11 cellular contexts compared by ENCODE assay signal in genomic region chr17:69060835-69061234, GRCh38. TPM values are rescaled to one million over a fixed set of nuclear protein-coding genes. Genes with fewer than 3 reads are reported as not detected.
DNase-seq lines count a peak whose midpoint lies in the region; ATAC-seq and TF ChIP-seq lines count a peak whose summit lies in the region.
"Had no signal": no experiment of that assay in that cellular context is flagged by ENCODE, and none has a peak within 500 bp of the region (broad histone marks: within the 10 kb centered on the region; RNA-seq: fewer than 3 reads in every experiment).

Gene ABCA9 (minus strand): TSS chr17:69060927. CDS start chr17:69051126, 9,801 bp downstream.

- H3K4me3 Mint-ChIP-seq in CD14-positive monocyte = no peak within 1 kb of the TSS

- TF ChIP-seq CTCF in AG09309 (IDR thresholded peaks at IDR 0.05; ENCODE audit: control insufficient read depth, insufficient read depth, low read depth, low read length, missing control alignments) (no peak), gastroesophageal sphincter (IDR thresholded peaks at IDR 0.05) (no peak), psoas muscle (IDR thresholded peaks at IDR 0.05) (no peak), CD14-positive monocyte (IDR thresholded peaks at IDR 0.05) (no peak)

- peaks cover 0 to 7% of the 10 kb centered on the region in 2 donors for H3K36me3 ChIP-seq in gastroesophageal sphincter
- H3K36me3 ChIP-seq in psoas muscle (ENCODE audit: insufficient read depth in 1 of 2, low read depth in 1 of 2) = no peaks in the 10 kb centered on the region

- no peak for TF ChIP-seq POLR2A in gastroesophageal sphincter (IDR thresholded peaks at IDR 0.05)

- peaks cover 0 to 3% of the 10 kb centered on the region in 2 donors for H3K36me3 Mint-ChIP-seq in CD14-positive monocyte

- peaks cover 42% of the 10 kb centered on the region for H3K4me1 Mint-ChIP-seq in CD14-positive monocyte

- ATAC-seq in gastroesophageal sphincter (peak; percentile 89), psoas muscle (peak; percentile 44 to 72 (median 54))

- no peak for TF ChIP-seq EP300 in gastroesophageal sphincter (IDR thresholded peaks at IDR 0.05)

- peaks cover 0 to 15% (median 4%) of the 10 kb centered on the region in 7 donors for H3K9me3 Mint-ChIP-seq in CD14-positive monocyte

- peaks cover 0 to 13% (median 0%) of the 10 kb centered on the region in 3 donors for H3K4me1 ChIP-seq in gastroesophageal sphincter
- no peaks in the 10 kb centered on the region for H3K4me1 ChIP-seq in psoas muscle

- intact Hi-C loops in psoas muscle (cut with DNase I) (no loop called here), CD14-positive monocyte (cut with micrococcal nuclease) (no loop called here)

- WGBS in adipose tissue, 3 donors = 23 to 28% (median 27%) methylated on average over 2 of the region's 2 CpGs
- WGBS in gastroesophageal sphincter (ENCODE audit: low coverage in 1 of 2), 2 donors = 0 to 15% methylated on average over 2 of the region's 2 CpGs
- WGBS in psoas muscle, 3 donors = 15 to 32% (median 21%) methylated on average over 2 of the region's 2 CpGs

- peak; percentile 40 for DNase-seq in AG09309 (ENCODE audit: low read depth)
- DNase-seq in psoas muscle = no peak
- no peak for DNase-seq in CD14-positive monocyte (ENCODE audit: low spot score)
- DNase-seq in NCI-H82 treated with DMSO at 0.1 percent for 48 hours (lab: John Stamatoyannopoulos, UW; ENCODE audit: unreplicated experiment) = no peak
- DNase-seq in stimulated activated CD4-positive, alpha-beta T cell treated with anti-CD3 and anti-CD28 coated beads, Interleukin-4, amount 100 ng/mL, for 1 hour = no peak
- no peak for DNase-seq in NCI-H524 treated with DMSO at 0.1 percent for 48 hours (lab: John Stamatoyannopoulos, UW)
- DNase-seq: activated gamma-delta T cell, nucleus accumbens had no signal

- H3K9me3 ChIP-seq in gastroesophageal sphincter (peaks cover 0 to 10% (median 0%) of the 10 kb centered on the region in 3 donors), psoas muscle (no peaks in the 10 kb centered on the region)

- H3K27me3 Mint-ChIP-seq in CD14-positive monocyte (ENCODE audit: low read depth in 3 of 3) = no peaks in the 10 kb centered on the region

- no peak within 1 kb of the TSS for H3K27ac Mint-ChIP-seq in CD14-positive monocyte

- H3K4me3 ChIP-seq in AG09309 (ENCODE audit: control insufficient read depth, low read depth, low read length) (no peak within 1 kb of the TSS), gastroesophageal sphincter (peak within 1 kb of the TSS; percentile 4 to 25), psoas muscle (peak within 1 kb of the TSS; percentile 39)

- no peak within 1 kb of the TSS for H3K27ac ChIP-seq in adipose tissue (ENCODE audit: low read depth, low read length)
- H3K27ac ChIP-seq in gastroesophageal sphincter = peak within 1 kb of the TSS; percentile 35 to 39 (median 36)
- H3K27ac ChIP-seq in psoas muscle = peak within 1 kb of the TSS; percentile 44

- no peaks in the 10 kb centered on the region for H3K27me3 ChIP-seq in gastroesophageal sphincter
- H3K27me3 ChIP-seq in psoas muscle (ENCODE audit: insufficient read depth in 3 of 3, low read length in 2 of 3) = no peaks in the 10 kb centered on the region

RNA-seq across cellular contexts. Expression of gene ABCA9, which starts in this region (rescaled TPM):
- polyA plus RNA-seq in adipose tissue (10 to 100 TPM in 2 of 3 donors, 1 to 10 TPM in 1; 1.8 to 23.9 (median 21.1) TPM), psoas muscle (1 to 10 TPM; 1.6 to 3.4 (median 3.2) TPM), CD14-positive monocyte (under 1 TPM in 1 of 2 donors, not detected in 1; 0.02 TPM)
- total RNA-seq in gastroesophageal sphincter (10 to 100 TPM; 18.3 to 64.6 (median 26.5) TPM), psoas muscle (10 to 100 TPM in 2 of 4 donors, 1 to 10 TPM in 2; 4.2 to 13.8 (median 9.4) TPM)
- total RNA-seq: HT1080 had no signal
